ENCODE assay signal across 18 cellular contexts in genomic region chrX:23292979-23293651, GRCh38. TPM values are rescaled to one million over a fixed set of nuclear protein-coding genes. Genes with fewer than 3 reads are reported as not detected.
DNase-seq lines count a peak whose midpoint lies in the region; ATAC-seq and TF ChIP-seq lines count a peak whose summit lies in the region.
"Had no signal": no experiment of that assay in that cellular context is flagged by ENCODE, and none has a peak within 500 bp of the region (broad histone marks: within the 10 kb centered on the region; RNA-seq: fewer than 3 reads in every experiment).

No MANE protein-coding gene starts in this region.

- TF ChIP-seq POLR2A in ovary (IDR thresholded peaks at IDR 0.05): no peak

- H3K9me3 ChIP-seq in Panc1 (ENCODE audit: control insufficient read depth, insufficient read depth, low read depth, low read length) (no peaks in the 10 kb centered on the region), fibroblast of lung (ENCODE audit: control insufficient read depth, insufficient read depth, low read depth, low read length) (no peaks in the 10 kb centered on the region), ovary (no peaks in the 10 kb centered on the region)
- H3K9me3 ChIP-seq: SK-N-SH, tibial artery had no signal

- H3K9me3 Mint-ChIP-seq in activated CD8-positive, alpha-beta T cell treated with anti-CD3 and anti-CD28 coated beads for 36 hours: no peaks in the 10 kb centered on the region
- H3K9me3 Mint-ChIP-seq: activated B cell treated with CpG ODN at 0.5 μM for 24 hours; activated naive CD4-positive, alpha-beta T cell treated with anti-CD3 and anti-CD28 coated beads, Interleukin-2, amount 50 U/mL, for 24 hours; HFFc6 had no signal

- H3K27ac ChIP-seq in Panc1 (ENCODE audit: low read length) (no peak overlapping the region), fibroblast of lung (ENCODE audit: insufficient read depth, low read length) (no peak overlapping the region), ovary (no peak overlapping the region)
- H3K27ac ChIP-seq: coronary artery had no signal

- H3K4me2 ChIP-seq in fibroblast of lung (ENCODE audit: extremely low read depth, insufficient read depth, low read length): no peak overlapping the region
- H3K4me2 ChIP-seq: SK-N-SH had no signal

- no peak for TF ChIP-seq EP300 in ovary (IDR thresholded peaks at IDR 0.05)

- no peaks in the 10 kb centered on the region for H3K4me1 Mint-ChIP-seq in activated CD8-positive, alpha-beta T cell treated with anti-CD3 and anti-CD28 coated beads for 36 hours (ENCODE audit: low read depth)
- H3K4me1 Mint-ChIP-seq: activated B cell treated with CpG ODN at 0.5 μM for 24 hours; activated naive CD4-positive, alpha-beta T cell treated with anti-CD3 and anti-CD28 coated beads, Interleukin-2, amount 50 U/mL, for 24 hours had no signal

- H3K4me1 ChIP-seq in Panc1 (ENCODE audit: control insufficient read depth, insufficient read depth, low read length): no peaks in the 10 kb centered on the region
- no peaks in the 10 kb centered on the region for H3K4me1 ChIP-seq in fibroblast of lung (ENCODE audit: control insufficient read depth, extremely low read depth, insufficient read depth, low read length)
- H3K4me1 ChIP-seq in ovary (ENCODE audit: insufficient read depth): no peaks in the 10 kb centered on the region

- peak; percentile 60 for ATAC-seq in Panc1
- ATAC-seq in activated CD8-positive, alpha-beta T cell treated with anti-CD3 and anti-CD28 coated beads for 36 hours: no peak

- H3K36me3 Mint-ChIP-seq in activated CD8-positive, alpha-beta T cell treated with anti-CD3 and anti-CD28 coated beads for 36 hours (ENCODE audit: low read depth): no peaks in the 10 kb centered on the region
- H3K36me3 Mint-ChIP-seq: activated naive CD4-positive, alpha-beta T cell treated with anti-CD3 and anti-CD28 coated beads, Interleukin-2, amount 50 U/mL, for 24 hours had no signal

- H3K27ac Mint-ChIP-seq in activated CD8-positive, alpha-beta T cell treated with anti-CD3 and anti-CD28 coated beads for 36 hours: no peak overlapping the region
- H3K27ac Mint-ChIP-seq: activated B cell treated with CpG ODN at 0.5 μM for 24 hours; activated naive CD4-positive, alpha-beta T cell treated with anti-CD3 and anti-CD28 coated beads, Interleukin-2, amount 50 U/mL, for 24 hours; HFFc6 had no signal

- DNase-seq in D341Med (ENCODE audit: low spot score): peak; percentile 13
- no peak for DNase-seq in Panc1 (ENCODE audit: low read depth, low spot score)
- peak; percentile 1 to 79 for DNase-seq in fibroblast of lung (ENCODE audit: low read depth in 2 of 2)
- DNase-seq in posterior cingulate gyrus: peak in 7 of 10 donors; percentile 10 to 87 (median 36)
- no peak for DNase-seq in SW 1271 (lab: John Stamatoyannopoulos, UW)
- no peak for DNase-seq in ovary
- no peak for DNase-seq in activated naive CD4-positive, alpha-beta T cell treated with anti-CD3 and anti-CD28 coated beads, Interleukin-2, amount 50 U/mL, for 16 hours
- DNase-seq in activated CD8-positive, alpha-beta T cell treated with anti-CD3 and anti-CD28 coated beads for 36 hours: no peak
- DNase-seq: activated B cell treated with CpG ODN at 0.5 μM for 24 hours; activated CD8-positive, alpha-beta memory T cell treated with anti-CD3 and anti-CD28 coated beads, Interleukin-2, amount 50 U/mL, for 4 hours; AML-193; DMS53; HFFc6; mesenchymal stem cell; SK-N-SH had no signal

- POLR2A ChIA-PET in Panc1 (lab: Charles Lee): no interaction called here
- POLR2A ChIA-PET in activated CD8-positive, alpha-beta T cell treated with anti-CD3 and anti-CD28 coated beads for 36 hours (lab: Charles Lee): no interaction called here

- no TSS peak for BruUV-seq in Panc1 (replicated peaks; lab: Mats Ljungman, UMichigan)

- intact Hi-C loops in Panc1 (cut with micrococcal nuclease; ENCODE audit: unreplicated experiment): no loop called here
- intact Hi-C loops in posterior cingulate gyrus (cut with DNase I): no loop called here
- intact Hi-C loops in ovary (cut with DNase I): no loop called here
- intact Hi-C loops in activated CD8-positive, alpha-beta T cell treated with anti-CD3 and anti-CD28 coated beads for 36 hours (cut with micrococcal nuclease): no loop called here

- no peaks in the 10 kb centered on the region for H4K20me1 ChIP-seq in fibroblast of lung (ENCODE audit: control insufficient read depth, extremely low read depth, insufficient read depth, low read length)

- CTCF ChIA-PET in Panc1 (lab: Charles Lee): no interaction called here
- CTCF ChIA-PET in activated CD8-positive, alpha-beta T cell treated with anti-CD3 and anti-CD28 coated beads for 36 hours (lab: Charles Lee): no interaction called here

- TF ChIP-seq CTCF in Panc1 (IDR thresholded peaks at IDR 0.05): no peak
- TF ChIP-seq CTCF in fibroblast of lung (conservative IDR thresholded peaks at IDR 0.05 in 1 of 2, IDR thresholded peaks at IDR 0.05 in 1 of 2; ENCODE audit: low read depth in 1 of 2, low read length in 2 of 2): no peak
- TF ChIP-seq CTCF in ovary (IDR thresholded peaks at IDR 0.05): no peak
- TF ChIP-seq CTCF in activated CD8-positive, alpha-beta T cell treated with anti-CD3 and anti-CD28 coated beads for 36 hours (IDR thresholded peaks at IDR 0.05): no peak

- H3K27me3 Mint-ChIP-seq in activated CD8-positive, alpha-beta T cell treated with anti-CD3 and anti-CD28 coated beads for 36 hours: no peaks in the 10 kb centered on the region
- H3K27me3 Mint-ChIP-seq: activated B cell treated with CpG ODN at 0.5 μM for 24 hours; activated naive CD4-positive, alpha-beta T cell treated with anti-CD3 and anti-CD28 coated beads, Interleukin-2, amount 50 U/mL, for 24 hours had no signal

- H3K36me3 ChIP-seq in Panc1 (ENCODE audit: control insufficient read depth, insufficient read depth, low read length): no peaks in the 10 kb centered on the region
- no peaks in the 10 kb centered on the region for H3K36me3 ChIP-seq in fibroblast of lung (ENCODE audit: control insufficient read depth, insufficient read depth, low read length)
- no peaks in the 10 kb centered on the region for H3K36me3 ChIP-seq in ovary
- H3K36me3 ChIP-seq: tibial artery had no signal

- H3K79me2 ChIP-seq in fibroblast of lung (ENCODE audit: control insufficient read depth, insufficient read depth, low read length): no peaks in the 10 kb centered on the region

- H3K4me3 Mint-ChIP-seq in activated CD8-positive, alpha-beta T cell treated with anti-CD3 and anti-CD28 coated beads for 36 hours: no peak overlapping the region
- H3K4me3 Mint-ChIP-seq: activated B cell treated with CpG ODN at 0.5 μM for 24 hours; activated naive CD4-positive, alpha-beta T cell treated with anti-CD3 and anti-CD28 coated beads, Interleukin-2, amount 50 U/mL, for 24 hours; HFFc6 had no signal

- H3K9ac ChIP-seq in fibroblast of lung (ENCODE audit: insufficient read depth, low read length): no peak overlapping the region
- H3K9ac ChIP-seq: SK-N-SH had no signal

- in situ Hi-C loops in Panc1 (cut with HindIII; ENCODE audit: low pct_unique_long_range_greater_than_20kb, low sequenced_read_pairs): no loop called here

- 57 to 65% (median 62%) methylated on average over 8 of the region's 8 CpGs for WGBS in ovary, 3 donors

- H3K27me3 ChIP-seq in Panc1 (ENCODE audit: control insufficient read depth, insufficient read depth, low read length): no peaks in the 10 kb centered on the region
- H3K27me3 ChIP-seq in fibroblast of lung (ENCODE audit: control insufficient read depth, insufficient read depth, low read length): no peaks in the 10 kb centered on the region
- H3K27me3 ChIP-seq in ovary: no peaks in the 10 kb centered on the region
- H3K27me3 ChIP-seq: tibial artery had no signal

- H2AFZ ChIP-seq in fibroblast of lung (ENCODE audit: low read length): no peak overlapping the region

- H3K4me3 ChIP-seq in Panc1 (ENCODE audit: low read depth in 2 of 2, low read length in 2 of 2) (no peak overlapping the region), fibroblast of lung (replicated peaks in 1 of 4; ENCODE audit: control extremely low read depth in 1 of 4, insufficient read depth in 1 of 4, low read depth in 3 of 4, low read length in 4 of 4) (no peak overlapping the region), ovary (no peak overlapping the region)
- H3K4me3 ChIP-seq: coronary artery, tibial artery had no signal

RNA-seq across cellular contexts. Expression of gene PTCHD1, which starts 41.5 kb away (rescaled TPM):
- 1.4 TPM for total RNA-seq in Panc1 (2021; ENCODE audit: unreplicated experiment)
- 1.1 TPM for polyA plus RNA-seq in Panc1 (2012; ENCODE audit: insufficient read length)
- under 0.01 TPM in 1 of 2 replicates, not detected in the other for total RNA-seq in fibroblast of lung
- under 0.01 TPM in 1 of 2 replicates, not detected in the other for polyA plus RNA-seq in fibroblast of lung
- not detected in 2 replicates for polyA plus RNA-seq in fibroblast of lung (2012)
- polyA minus RNA-seq in fibroblast of lung (ENCODE audit: low replicate concordance): not detected in 2 replicates
- under 1 TPM in 4 of 7 donors, not detected in 3; under 0.01 to 0.18 (median 0.01) TPM for total RNA-seq in ovary
- 1 to 10 TPM in 1 of 2 donors, under 1 TPM in 1; 0.04 to 1.0 TPM for polyA plus RNA-seq in ovary
- total RNA-seq in activated CD8-positive, alpha-beta T cell treated with anti-CD3 and anti-CD28 coated beads for 36 hours: not detected
- total RNA-seq: HFFc6 had no signal
- polyA plus RNA-seq: SK-N-SH had no signal

Comparison
In these comparisons a context has a peak if more than half of its experiments do, and no peak if none do; other contexts are left out.
1. DNase-seq: peak in D341Med (single experiment), fibroblast of lung (2 of 2) and posterior cingulate gyrus (7 of 10); none in Panc1 (single experiment), SW 1271 (0 of 2), ovary (0 of 5), activated naive CD4-positive, alpha-beta T cell treated with anti-CD3 and anti-CD28 coated beads, Interleukin-2, amount 50 U/mL, for 16 hours (single experiment) and activated CD8-positive, alpha-beta T cell treated with anti-CD3 and anti-CD28 coated beads for 36 hours (single experiment).